ENCODE assay signal across 1 cellular context in the genomic region with DNA sequence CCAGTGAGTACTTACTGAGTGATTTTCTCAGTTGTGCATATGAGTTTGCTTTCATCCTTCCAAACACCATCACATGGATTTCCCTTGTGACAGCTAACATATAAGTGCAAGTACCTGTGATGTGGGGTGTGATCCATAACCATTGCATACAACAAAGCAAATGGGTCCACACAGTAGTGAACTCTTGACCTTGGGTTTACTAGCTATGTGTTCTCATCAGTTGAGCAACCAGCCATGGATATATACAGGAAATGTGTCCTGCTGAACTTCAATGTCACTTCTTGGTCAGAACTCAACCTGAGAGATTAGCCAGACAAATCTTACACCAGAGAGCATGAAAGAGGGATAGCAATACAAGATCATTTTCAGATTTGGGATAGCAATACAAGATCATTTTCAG.
TF ChIP-seq lines count a peak whose summit lies in the region.

No MANE protein-coding gene starts in this region.

TF ChIP-seq in SK-N-SH treated with all-trans-retinoic acid at 6 μM for 48 hours, 23 proteins besides CTCF, POLR2A, EP300 and RAD21 (continued from another document):
- TF ChIP-seq, protein P1, sequence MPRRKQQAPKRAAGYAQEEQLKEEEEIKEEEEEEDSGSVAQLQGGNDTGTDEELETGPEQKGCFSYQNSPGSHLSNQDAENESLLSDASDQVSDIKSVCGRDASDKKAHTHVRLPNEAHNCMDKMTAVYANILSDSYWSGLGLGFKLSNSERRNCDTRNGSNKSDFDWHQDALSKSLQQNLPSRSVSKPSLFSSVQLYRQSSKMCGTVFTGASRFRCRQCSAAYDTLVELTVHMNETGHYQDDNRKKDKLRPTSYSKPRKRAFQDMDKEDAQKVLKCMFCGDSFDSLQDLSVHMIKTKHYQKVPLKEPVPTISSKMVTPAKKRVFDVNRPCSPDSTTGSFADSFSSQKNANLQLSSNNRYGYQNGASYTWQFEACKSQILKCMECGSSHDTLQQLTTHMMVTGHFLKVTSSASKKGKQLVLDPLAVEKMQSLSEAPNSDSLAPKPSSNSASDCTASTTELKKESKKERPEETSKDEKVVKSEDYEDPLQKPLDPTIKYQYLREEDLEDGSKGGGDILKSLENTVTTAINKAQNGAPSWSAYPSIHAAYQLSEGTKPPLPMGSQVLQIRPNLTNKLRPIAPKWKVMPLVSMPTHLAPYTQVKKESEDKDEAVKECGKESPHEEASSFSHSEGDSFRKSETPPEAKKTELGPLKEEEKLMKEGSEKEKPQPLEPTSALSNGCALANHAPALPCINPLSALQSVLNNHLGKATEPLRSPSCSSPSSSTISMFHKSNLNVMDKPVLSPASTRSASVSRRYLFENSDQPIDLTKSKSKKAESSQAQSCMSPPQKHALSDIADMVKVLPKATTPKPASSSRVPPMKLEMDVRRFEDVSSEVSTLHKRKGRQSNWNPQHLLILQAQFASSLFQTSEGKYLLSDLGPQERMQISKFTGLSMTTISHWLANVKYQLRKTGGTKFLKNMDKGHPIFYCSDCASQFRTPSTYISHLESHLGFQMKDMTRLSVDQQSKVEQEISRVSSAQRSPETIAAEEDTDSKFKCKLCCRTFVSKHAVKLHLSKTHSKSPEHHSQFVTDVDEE (CRISPR knock-in tag; IDR thresholded peaks at IDR 0.05): no peak
- TF ChIP-seq RARB (CRISPR knock-in tag; IDR thresholded peaks at IDR 0.05) (no peak), BACH2 (CRISPR knock-in tag; IDR thresholded peaks at IDR 0.05; ENCODE audit: borderline replicate concordance) (no peak)
TF ChIP-seq in SK-N-SH treated with all-trans-retinoic acid at 6 μM for 48 hours: peak in this region for 0.
